In the genomic region with DNA sequence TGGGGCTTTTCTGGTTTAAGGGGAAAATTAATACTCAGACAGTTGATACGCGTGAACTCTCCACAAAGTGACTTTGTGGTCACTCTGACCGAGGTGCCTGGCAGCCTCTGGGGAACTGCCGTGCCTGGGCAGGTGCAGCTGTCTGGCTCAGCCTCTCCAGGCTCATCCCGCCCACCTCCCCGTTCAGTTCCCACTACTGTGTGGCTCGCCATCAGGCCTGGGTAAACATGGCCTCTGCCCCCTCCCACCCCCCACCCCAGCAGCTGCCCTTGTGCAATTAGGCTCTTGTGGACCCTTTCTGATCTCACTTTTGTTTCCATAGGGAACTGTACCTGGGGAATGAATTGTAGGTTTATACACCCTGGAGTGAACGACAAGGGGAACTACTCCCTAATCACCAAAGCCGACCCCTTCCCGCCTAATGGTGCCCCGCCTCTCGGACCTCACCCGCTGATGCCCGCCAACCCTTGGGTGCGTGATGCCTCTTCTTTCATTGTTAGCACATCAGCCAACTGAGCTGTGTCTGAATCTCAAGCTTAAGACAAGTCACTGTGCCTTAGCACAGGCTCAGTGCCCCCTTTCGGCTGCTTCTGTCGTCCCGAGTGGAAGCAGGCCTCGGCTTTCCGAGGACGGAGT, we compare ENCODE assay signal across 22 cellular contexts. TPM values are rescaled to one million over a fixed set of nuclear protein-coding genes. Genes with fewer than 3 reads are reported as not detected.
DNase-seq lines count a peak whose midpoint lies in the region; ATAC-seq and TF ChIP-seq lines count a peak whose summit lies in the region.
"Had no signal": no experiment of that assay in that cellular context is flagged by ENCODE, and none has a peak within 500 bp of the region (broad histone marks: within the 10 kb centered on the region; RNA-seq: fewer than 3 reads in every experiment).

No MANE protein-coding gene starts in this region.

- TF ChIP-seq EP300 in gastroesophageal sphincter (IDR thresholded peaks at IDR 0.05) = no peak
- no peak for TF ChIP-seq EP300 in stomach (IDR thresholded peaks at IDR 0.05)
- no peak for TF ChIP-seq EP300 in suprapubic skin (IDR thresholded peaks at IDR 0.05)

- TF ChIP-seq CTCF in gastroesophageal sphincter (IDR thresholded peaks at IDR 0.05) (no peak), stomach (IDR thresholded peaks at IDR 0.05) (no peak), suprapubic skin (IDR thresholded peaks at IDR 0.05) (no peak)

- H3K27me3 ChIP-seq in gastroesophageal sphincter (no peaks in the 10 kb centered on the region), stomach (no peaks in the 10 kb centered on the region), suprapubic skin (no peaks in the 10 kb centered on the region)
- H3K27me3 ChIP-seq: ascending aorta had no signal

- H3K27ac ChIP-seq in gastroesophageal sphincter = peak overlapping the region in 3 of 4 donors; percentile 14 to 55 (median 53)
- H3K27ac ChIP-seq in stomach = peak overlapping the region in 4 of 5 donors; percentile 26 to 70 (median 60)
- no peak overlapping the region for H3K27ac ChIP-seq in suprapubic skin
- H3K27ac ChIP-seq: A549 had no signal

- 80% methylated on average over 7 to 12 of the region's 21 CpGs for WGBS in gastroesophageal sphincter (ENCODE audit: low coverage in 1 of 2), 2 donors
- WGBS in stomach, 5 donors = 82 to 89% (median 86%) methylated on average over 20 to 21 of the region's 21 CpGs
- WGBS in suprapubic skin = 86% methylated on average over 21 of the region's 21 CpGs

- TF ChIP-seq POLR2A in gastroesophageal sphincter (IDR thresholded peaks at IDR 0.05) (no peak), stomach (IDR thresholded peaks at IDR 0.05) (no peak), suprapubic skin (IDR thresholded peaks at IDR 0.05) (no peak)

- peaks cover 0 to 64% of the 10 kb centered on the region in 2 donors for H3K36me3 ChIP-seq in gastroesophageal sphincter
- peaks cover 35 to 82% (median 77%) of the 10 kb centered on the region in 4 donors for H3K36me3 ChIP-seq in stomach
- H3K36me3 ChIP-seq in suprapubic skin = peaks cover 50% of the 10 kb centered on the region

- ATAC-seq in gastroesophageal sphincter (no peak), HG02870 (IDR thresholded peaks at IDR 0.05; ENCODE audit: unreplicated experiment) (no peak), GM19397 (IDR thresholded peaks at IDR 0.05; ENCODE audit: unreplicated experiment) (no peak)
- ATAC-seq: A549; activated CD8-positive, alpha-beta T cell treated with anti-CD3 and anti-CD28 coated beads, Interleukin-2, amount 10 ng/mL, durations not matched to agents 7 days and 5 days; esophagus mucosa had no signal

- intact Hi-C loops in stomach (cut with DNase I; ENCODE audit: low total_unique reads) = no loop called here

- H3K4me1 ChIP-seq in gastroesophageal sphincter (peaks cover 0 to 22% (median 0%) of the 10 kb centered on the region in 3 donors), stomach (peaks cover 0 to 27% (median 4%) of the 10 kb centered on the region in 4 donors), suprapubic skin (peaks cover 20% of the 10 kb centered on the region)
- H3K4me1 ChIP-seq: A549, ascending aorta had no signal

- H3K9me3 ChIP-seq in gastroesophageal sphincter (no peaks in the 10 kb centered on the region), stomach (no peaks in the 10 kb centered on the region), suprapubic skin (no peaks in the 10 kb centered on the region)
- H3K9me3 ChIP-seq: A549, ascending aorta had no signal

- DNase-seq in NCI-H748 (lab: John Stamatoyannopoulos, UW; ENCODE audit: unreplicated experiment) (peak; percentile 59), NCI-H748 treated with DMSO at 0.1 percent for 48 hours (lab: John Stamatoyannopoulos, UW) (no peak), NCI-H146 (lab: John Stamatoyannopoulos, UW) (peak; percentile 63), stomach (no peak), suprapubic skin (ENCODE audit: low spot score in 2 of 2) (no peak)
- DNase-seq: activated B cell treated with CpG ODN at 0.5 μM for 24 hours; activated CD8-positive, alpha-beta T cell treated with anti-CD3 and anti-CD28 coated beads, Interleukin-2, amount 10 ng/mL, durations not matched to agents 7 days and 5 days; activated naive CD4-positive, alpha-beta T cell treated with anti-CD3 and anti-CD28 coated beads, Interleukin-2, amount 10 ng/mL, durations not matched to agents 7 days and 5 days; activated T-cell treated with anti-CD3 and anti-CD28 coated beads, Interleukin-2, amount 50 U/mL, for 24 hours; effector CD8-positive, alpha-beta T cell; GF-D8; NCI-H1694 had no signal

- no peak overlapping the region for H3K4me3 ChIP-seq in gastroesophageal sphincter
- no peak overlapping the region for H3K4me3 ChIP-seq in stomach
- no peak overlapping the region for H3K4me3 ChIP-seq in suprapubic skin
- H3K4me3 ChIP-seq: A549, ascending aorta had no signal

RNA-seq across cellular contexts. Expression of a gene that starts 27.8 kb away (rescaled TPM):
- 10 to 100 TPM; 15.8 to 40.6 (median 23.3) TPM for total RNA-seq in gastroesophageal sphincter
- 100 to 1,000 TPM in 1 of 5 donors, 10 to 100 TPM in 4; 15.5 to 312 (median 23.9) TPM for total RNA-seq in stomach
- 10 to 100 TPM; 16.1 to 20.2 (median 16.7) TPM for polyA plus RNA-seq in stomach
- 10 to 100 TPM; 15.7 to 20.8 (median 20.3) TPM for total RNA-seq in suprapubic skin

RNA-seq across cellular contexts. Expression of a gene that starts 40.4 kb away (rescaled TPM):
- total RNA-seq in gastroesophageal sphincter = not detected
- total RNA-seq in stomach = under 1 TPM in 1 of 5 donors, not detected in 4; 0.87 TPM
- 1 to 10 TPM in 1 of 3 donors, not detected in 2; 1.2 TPM for polyA plus RNA-seq in stomach
- not detected for total RNA-seq in suprapubic skin
- total RNA-seq: ascending aorta, esophagus mucosa, HT1080, NCI-H460, SK-MEL-5, urinary bladder had no signal
- polyA plus RNA-seq: A549 had no signal

RNA-seq across cellular contexts. Expression of a gene that starts 52.9 kb away (rescaled TPM):
- 100 to 1,000 TPM in 1 of 4 donors, 10 to 100 TPM in 3; 19.9 to 135 (median 79.1) TPM for total RNA-seq in gastroesophageal sphincter
- total RNA-seq in stomach = 100 to 1,000 TPM in 3 of 5 donors, 10 to 100 TPM in 2; 21.0 to 480 (median 175) TPM
- 100 to 1,000 TPM in 2 of 3 donors, 10 to 100 TPM in 1; 57.1 to 165 (median 159) TPM for polyA plus RNA-seq in stomach
- total RNA-seq in suprapubic skin = 10 to 100 TPM; 22.4 to 39.1 (median 29.7) TPM

Comparison
In these comparisons a context has a peak if more than half of its experiments do, and no peak if none do; other contexts are left out.
1. DNase-seq: peak in NCI-H748 (single experiment) and NCI-H146 (single experiment); none in NCI-H748 treated with DMSO at 0.1 percent for 48 hours (single experiment), stomach (single experiment) and suprapubic skin (0 of 2).